ENCODE assay signal across 21 cellular contexts in genomic region chr1:228352677-228353481, GRCh38.
"Had no signal": no experiment of that assay in that cellular context is flagged by ENCODE, and none has a peak within 500 bp of the region (broad histone marks: within the 10 kb centered on the region; RNA-seq: fewer than 3 reads in every experiment).

No MANE protein-coding gene starts in this region.

- H3K4me1 ChIP-seq: adrenal gland, left lung, parathyroid adenoma, stomach, transverse colon had no signal

- H3K4me1 Mint-ChIP-seq: memory B cell, nephron, WTC11 had no signal

- H3K36me3 ChIP-seq: adrenal gland, left lung, stomach, suprapubic skin, transverse colon had no signal

- H3K27ac Mint-ChIP-seq: activated naive CD8-positive, alpha-beta T cell; activated T-cell treated with anti-CD3 and anti-CD28 coated beads, Interleukin-2, amount 50 U/mL, for 24 hours; activated T-helper 2 cell treated with anti-CD3 and anti-CD28 coated beads, Interferon-gamma antibody, Interleukin-2, Interleukin-4, amounts not matched to agents 10 μg/mL and 5 μg/mL and 100 μg/mL, durations not matched to agents 14 hours and 24 hours and 36 hours; memory B cell; nephron; T-cell; T-helper 2 cell treated with Interferon-gamma antibody and Interleukin-4, amounts not matched to agents 5 μg/mL and 100 μg/mL, for 36 hours; WTC11 had no signal

- DNase-seq: activated CD4-positive, alpha-beta T cell treated with anti-CD3 and anti-CD28 coated beads, Interleukin-2, amount 50 U/mL, for 4 hours; activated CD8-positive, alpha-beta memory T cell treated with anti-CD3 and anti-CD28 coated beads for 24 hours; activated CD8-positive, alpha-beta memory T cell treated with anti-CD3 and anti-CD28 coated beads, Interleukin-2, amount 50 U/mL, for 4 hours; activated naive CD4-positive, alpha-beta T cell; activated T-cell treated with anti-CD3 and anti-CD28 coated beads, Interleukin-2, amount 50 U/mL, for 24 hours; cerebellar nuclear complex; SK-N-SH; stimulated activated CD4-positive, alpha-beta T cell treated with anti-CD3 and anti-CD28 coated beads, Interleukin-4, amount 100 ng/mL, for 4 hours; stomach; T-cell; transverse colon had no signal

- H3K4me3 ChIP-seq: adrenal gland, left lung, stomach, suprapubic skin, transverse colon had no signal

- H3K27me3 Mint-ChIP-seq: activated naive CD8-positive, alpha-beta T cell; activated T-cell treated with anti-CD3 and anti-CD28 coated beads, Interleukin-2, amount 50 U/mL, for 24 hours; T-cell had no signal

- H3K27me3 ChIP-seq: adrenal gland, left lung, stomach, suprapubic skin, transverse colon had no signal

- H3K9me3 ChIP-seq: adrenal gland, left lung, SK-N-SH, stomach, suprapubic skin, transverse colon had no signal

- H3K27ac ChIP-seq: adrenal gland, left lung, parathyroid adenoma, stomach, suprapubic skin, transverse colon had no signal

- H3K4me3 Mint-ChIP-seq: activated naive CD8-positive, alpha-beta T cell; activated T-cell treated with anti-CD3 and anti-CD28 coated beads, Interleukin-2, amount 50 U/mL, for 24 hours; memory B cell; nephron; T-cell; T-helper 2 cell treated with Interferon-gamma antibody and Interleukin-4, amounts not matched to agents 5 μg/mL and 100 μg/mL, for 36 hours; WTC11 had no signal

- H3K9me3 Mint-ChIP-seq: activated T-cell treated with anti-CD3 and anti-CD28 coated beads, Interleukin-2, amount 50 U/mL, for 24 hours; activated T-helper 2 cell treated with anti-CD3 and anti-CD28 coated beads, Interferon-gamma antibody, Interleukin-2, Interleukin-4, amounts not matched to agents 10 μg/mL and 5 μg/mL and 100 μg/mL, durations not matched to agents 14 hours and 24 hours and 36 hours; memory B cell; nephron; T-cell; T-helper 2 cell treated with Interferon-gamma antibody and Interleukin-4, amounts not matched to agents 5 μg/mL and 100 μg/mL, for 36 hours; WTC11 had no signal

- ATAC-seq: left lung, T-cell, WTC11 had no signal
